8 cellular contexts compared by ENCODE assay signal in the genomic region with DNA sequence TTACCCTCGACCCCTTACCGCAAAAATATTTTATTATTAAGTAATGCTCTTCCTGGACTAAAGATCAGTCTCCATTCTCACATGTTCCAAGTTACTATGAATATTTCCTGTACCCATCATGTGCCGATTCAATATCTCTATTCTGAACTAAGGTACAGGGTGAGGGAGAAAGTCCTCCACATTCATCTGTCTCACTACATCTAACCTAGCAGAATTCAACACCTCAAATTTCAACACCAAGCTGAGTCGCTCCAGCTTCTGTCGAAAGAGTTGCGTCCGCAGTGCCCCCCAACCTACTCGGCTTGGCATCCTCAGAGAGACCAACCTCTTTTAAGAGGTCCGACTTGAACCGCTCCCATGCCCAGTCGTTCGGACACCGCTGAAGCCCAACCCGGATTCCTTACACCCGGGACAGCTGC. TPM values are rescaled to one million over a fixed set of nuclear protein-coding genes. Genes with fewer than 3 reads are reported as not detected.
A peak's percentile ranks its signal among the peaks of the same experiment; 100 is the strongest.
DNase-seq lines count a peak whose midpoint lies in the region; ATAC-seq and TF ChIP-seq lines count a peak whose summit lies in the region.

No MANE protein-coding gene starts in this region.

- ATAC-seq in GM19372 (IDR thresholded peaks at IDR 0.05; ENCODE audit: low read depth, unreplicated experiment) (peak; percentile 5), HG02852 (IDR thresholded peaks at IDR 0.05; ENCODE audit: unreplicated experiment) (no peak), HG03280 (IDR thresholded peaks at IDR 0.05; ENCODE audit: unreplicated experiment) (no peak)

- no peaks in the 10 kb centered on the region for H3K27me3 ChIP-seq in Karpas-422 (ENCODE audit: low read length)
- no peaks in the 10 kb centered on the region for H3K27me3 ChIP-seq in kidney epithelial cell (ENCODE audit: control insufficient read depth, insufficient read depth, low read length)
- no peaks in the 10 kb centered on the region for H3K27me3 ChIP-seq in stomach smooth muscle (ENCODE audit: control insufficient read depth in 1 of 2, insufficient read depth in 2 of 2, low read length in 2 of 2)

- H3K4me1 ChIP-seq in Karpas-422 (ENCODE audit: low read length) (peaks cover 43% of the 10 kb centered on the region), stomach smooth muscle (ENCODE audit: control insufficient read depth, insufficient read depth, low read length) (peaks cover 5% of the 10 kb centered on the region)

- no peaks in the 10 kb centered on the region for H4K20me1 ChIP-seq in Karpas-422 (ENCODE audit: insufficient read depth, low read depth, low read length)

- H3K9me3 ChIP-seq in Karpas-422 (ENCODE audit: low read length) (no peaks in the 10 kb centered on the region), stomach smooth muscle (ENCODE audit: control insufficient read depth in 2 of 2, low read length in 2 of 2) (no peaks in the 10 kb centered on the region)

- peak overlapping the region; percentile 92 for H3K4me3 ChIP-seq in Karpas-422 (ENCODE audit: low read length)
- peak overlapping the region; percentile 96 for H3K4me3 ChIP-seq in kidney epithelial cell (ENCODE audit: low read depth, low read length)
- peak overlapping the region; percentile 89 to 94 for H3K4me3 ChIP-seq in stomach smooth muscle (ENCODE audit: low read length in 2 of 2)

- H3K79me2 ChIP-seq in Karpas-422 (ENCODE audit: low read length), result peaks cover 93% of the 10 kb centered on the region

- H2AFZ ChIP-seq in Karpas-422 (ENCODE audit: low read length), result no peak overlapping the region

- H3K9me2 ChIP-seq in Karpas-422 (replicated peaks; ENCODE audit: insufficient read depth, low read length), result no peaks in the 10 kb centered on the region

- H3K27ac ChIP-seq in Karpas-422 (ENCODE audit: low read length), result peak overlapping the region; percentile 36; the same call in 1 of the 2 replicates
- peak overlapping the region; percentile 80 for H3K27ac ChIP-seq in stomach smooth muscle (ENCODE audit: low read length)

- H3K9ac ChIP-seq in Karpas-422 (ENCODE audit: low read length), result peak overlapping the region; percentile 91
- H3K9ac ChIP-seq in stomach smooth muscle (ENCODE audit: low read length in 2 of 2), result peak overlapping the region; percentile 73 to 83

- H3K4me2 ChIP-seq in Karpas-422 (ENCODE audit: low read depth, low read length, poor library complexity, severe bottlenecking), result peak overlapping the region; percentile 86

- DNase-seq in AG08395 (ENCODE audit: low spot score), result peak; percentile 20
- DNase-seq in Karpas-422, result peak; percentile 74
- DNase-seq in brain pericyte (ENCODE audit: low read depth, low spot score), result peak; percentile 11
- DNase-seq in kidney epithelial cell (ENCODE audit: low read depth), result no peak

- peaks cover 12% of the 10 kb centered on the region for H3K36me3 ChIP-seq in Karpas-422 (ENCODE audit: insufficient read depth, low read length)
- no peaks in the 10 kb centered on the region for H3K36me3 ChIP-seq in kidney epithelial cell (ENCODE audit: control insufficient read depth, insufficient read depth, low read length)
- H3K36me3 ChIP-seq in stomach smooth muscle (ENCODE audit: control insufficient read depth in 2 of 2, insufficient read depth in 2 of 2, low read length in 2 of 2), result no peaks in the 10 kb centered on the region

- no peak for TF ChIP-seq CTCF in kidney epithelial cell (IDR thresholded peaks at IDR 0.05; ENCODE audit: insufficient read depth, low read length, poor library complexity, severe bottlenecking)

RNA-seq across cellular contexts. Expression of gene CERT1, which starts 1.0 kb away (rescaled TPM):
- total RNA-seq in Karpas-422 (2014; rRNA removed; shearing (Covaris generic); ENCODE audit: low replicate concordance), result 20.6 and 49.8 TPM in 2 replicates
- 17.3 and 20.3 TPM in 2 replicates for total RNA-seq in kidney epithelial cell

RNA-seq across cellular contexts. Expression of gene POLK, which starts 1.3 kb away (rescaled TPM):
- total RNA-seq in Karpas-422 (2014; rRNA removed; shearing (Covaris generic); ENCODE audit: low replicate concordance), result 14.2 and 28.4 TPM in 2 replicates
- 16.2 and 18.6 TPM in 2 replicates for total RNA-seq in kidney epithelial cell
